7 cellular contexts compared by ENCODE assay signal in genomic region chr14:92513966-92514843, GRCh38.
DNase-seq lines count a peak whose midpoint lies in the region; ATAC-seq, FAIRE-seq and TF ChIP-seq lines count a peak whose summit lies in the region.

No MANE protein-coding gene starts in this region.

- TF ChIP-seq CTCF in Loucy (conservative IDR thresholded peaks at IDR 0.05; ENCODE audit: low read length) (no peak), D721Med (IDR thresholded peaks at IDR 0.05; ENCODE audit: insufficient read depth, missing control alignments) (no peak)

- DNase-seq in astrocyte of the hippocampus (ENCODE audit: low read depth, low spot score): peak; percentile 57
- DNase-seq in iris pigment epithelial cell (ENCODE audit: low read depth): peak; percentile 32
- peak; percentile 26 to 27 for DNase-seq in stimulated activated CD4-positive, alpha-beta T cell treated with anti-CD3 and anti-CD28 coated beads, Interleukin-1b, Interleukin-23, amount 100 ng/mL, for 4 hours (ENCODE audit: low read depth in 2 of 2)
- no peak for DNase-seq in NCI-H2029 (lab: John Stamatoyannopoulos, UW)
- DNase-seq in D721Med (ENCODE audit: insufficient read length, low spot score): no peak

- FAIRE-seq in D721Med (lab: Jason Lieb, UNC): no peak

- ATAC-seq in GM21423 (IDR thresholded peaks at IDR 0.05; ENCODE audit: unreplicated experiment): peak; percentile 23

- H2AFZ ChIP-seq in Loucy (ENCODE audit: low read length): peak overlapping the region; percentile 85

- peak overlapping the region; percentile 96 for H3K9ac ChIP-seq in Loucy (ENCODE audit: low read depth, low read length, poor library complexity, severe bottlenecking)

- peak overlapping the region; percentile 96 for H3K4me3 ChIP-seq in Loucy (ENCODE audit: low read length, poor library complexity, severe bottlenecking)

- no peaks in the 10 kb centered on the region for H3K9me2 ChIP-seq in Loucy (replicated peaks; ENCODE audit: low read depth, low read length)

- no peaks in the 10 kb centered on the region for H3K9me3 ChIP-seq in Loucy (ENCODE audit: insufficient read depth, low read depth, low read length)

- peaks cover 7% of the 10 kb centered on the region for H3K27me3 ChIP-seq in Loucy (ENCODE audit: insufficient read depth, low read length, poor library complexity, severe bottlenecking)

- peaks cover 9% of the 10 kb centered on the region for H4K20me1 ChIP-seq in Loucy (ENCODE audit: insufficient read depth, low read length, poor library complexity, severe bottlenecking)

- peak overlapping the region; percentile 97 for H3K4me2 ChIP-seq in Loucy (ENCODE audit: low read depth, low read length, poor library complexity, severe bottlenecking)

- H3K36me3 ChIP-seq in Loucy (ENCODE audit: insufficient read depth, low read length): no peaks in the 10 kb centered on the region

- peaks cover 60% of the 10 kb centered on the region for H3K4me1 ChIP-seq in Loucy (ENCODE audit: insufficient read depth, low read length, poor library complexity, severe bottlenecking)

- peaks cover 71% of the 10 kb centered on the region for H3K79me2 ChIP-seq in Loucy (ENCODE audit: insufficient read depth, low read length)

- H3F3A ChIP-seq in Loucy (ENCODE audit: low read depth): no peaks in the 10 kb centered on the region

Comparison
In these comparisons a context has a peak if more than half of its experiments do, and no peak if none do; other contexts are left out.
1. DNase-seq: peak in astrocyte of the hippocampus (single experiment), iris pigment epithelial cell (single experiment) and stimulated activated CD4-positive, alpha-beta T cell treated with anti-CD3 and anti-CD28 coated beads, Interleukin-1b, Interleukin-23, amount 100 ng/mL, for 4 hours (2 of 2); none in NCI-H2029 (single experiment) and D721Med (single experiment).